20 cellular contexts compared by ENCODE assay signal in genomic region chr11:126591966-126592489, GRCh38.
"Had no signal": no experiment of that assay in that cellular context is flagged by ENCODE, and none has a peak within 500 bp of the region (broad histone marks: within the 10 kb centered on the region; RNA-seq: fewer than 3 reads in every experiment).

No MANE protein-coding gene starts in this region.

- DNase-seq: activated B cell treated with CpG ODN at 0.5 μM for 24 hours; activated CD4-positive, alpha-beta memory T cell treated with anti-CD3 and anti-CD28 coated beads for 36 hours; activated CD4-positive, alpha-beta T cell treated with anti-CD3 and anti-CD28 coated beads, Interleukin-2, amount 10 ng/mL, durations not matched to agents 7 days and 5 days; activated CD8-positive, alpha-beta memory T cell treated with anti-CD3 and anti-CD28 coated beads for 24 hours; activated gamma-delta T cell; activated naive CD4-positive, alpha-beta T cell treated with anti-CD3 and anti-CD28 coated beads for 36 hours; activated naive CD8-positive, alpha-beta T cell treated with anti-CD3 and anti-CD28 coated beads for 36 hours; activated T-cell treated with anti-CD3 and anti-CD28 coated beads, Interleukin-2, amount 50 U/mL, for 4 hours; Kasumi-1; KBM-7; NCI-H1694; NCI-H2029 treated with DMSO at 0.1 percent for 48 hours; NCI-H446; NCI-H524; PC-3; SHP77 treated with DMSO at 0.1 percent for 48 hours; T-cell; T-helper 2 cell; T1000 had no signal

- ATAC-seq: activated T-cell treated with anti-CD3 and anti-CD28 coated beads, Interleukin-2, amount 50 U/mL, for 4 hours; activated T-helper 17 cell treated with anti-CD3 and anti-CD28 coated beads, Interleukin-2, amount 50 U/mL, for 72 hours; T-cell had no signal
